In the genomic region with DNA sequence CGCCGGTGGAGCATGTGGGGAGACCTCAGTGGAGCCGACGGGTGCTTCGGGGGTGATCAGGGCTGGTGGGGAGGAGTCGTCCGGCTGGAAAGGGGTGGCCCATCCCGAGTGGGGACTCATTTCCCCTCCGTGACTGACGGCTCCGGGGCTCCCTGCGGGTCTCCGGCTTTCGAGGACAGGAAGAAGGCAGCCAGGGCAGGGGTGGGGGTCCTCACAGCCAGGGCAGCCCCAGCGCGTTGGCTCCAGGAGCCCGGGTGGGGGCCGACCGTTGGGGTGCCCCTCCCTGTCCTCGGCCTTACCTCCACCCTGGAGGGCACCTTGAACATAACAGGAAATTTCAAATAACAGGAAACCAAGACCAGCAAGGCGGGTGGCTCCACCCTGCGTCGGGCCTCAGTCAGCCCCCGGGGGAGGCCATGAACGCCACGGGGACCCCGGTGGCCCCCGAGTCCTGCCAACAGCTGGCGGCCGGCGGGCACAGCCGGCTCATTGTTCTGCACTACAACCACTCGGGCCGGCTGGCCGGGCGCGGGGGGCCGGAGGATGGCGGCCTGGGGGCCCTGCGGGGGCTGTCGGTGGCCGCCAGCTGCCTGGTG, we compare ENCODE assay signal across 9 cellular contexts. TPM values are rescaled to one million over a fixed set of nuclear protein-coding genes. Genes with fewer than 3 reads are reported as not detected.
DNase-seq lines count a peak whose midpoint lies in the region; ATAC-seq and TF ChIP-seq lines count a peak whose summit lies in the region.
"Had no signal": no experiment of that assay in that cellular context is flagged by ENCODE, and none has a peak within 500 bp of the region (broad histone marks: within the 10 kb centered on the region; RNA-seq: fewer than 3 reads in every experiment).

A gene with protein sequence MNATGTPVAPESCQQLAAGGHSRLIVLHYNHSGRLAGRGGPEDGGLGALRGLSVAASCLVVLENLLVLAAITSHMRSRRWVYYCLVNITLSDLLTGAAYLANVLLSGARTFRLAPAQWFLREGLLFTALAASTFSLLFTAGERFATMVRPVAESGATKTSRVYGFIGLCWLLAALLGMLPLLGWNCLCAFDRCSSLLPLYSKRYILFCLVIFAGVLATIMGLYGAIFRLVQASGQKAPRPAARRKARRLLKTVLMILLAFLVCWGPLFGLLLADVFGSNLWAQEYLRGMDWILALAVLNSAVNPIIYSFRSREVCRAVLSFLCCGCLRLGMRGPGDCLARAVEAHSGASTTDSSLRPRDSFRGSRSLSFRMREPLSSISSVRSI (plus strand): TSS at position 393 of the 596 bp plus-strand sequence. CDS start 24 bp downstream, at position 417.

- DNase-seq in CD4-positive, alpha-beta memory T cell, result peak; percentile 76 to 83 (median 80)
- peak; percentile 82 for DNase-seq in activated CD8-positive, alpha-beta T cell treated with anti-CD3 and anti-CD28 coated beads for 36 hours
- DNase-seq in right cardiac atrium (peak in 1 of 3 donors; percentile 63), lower leg skin (ENCODE audit: low spot score in 2 of 2) (no peak), NCI-H446 treated with DMSO at 0.1 percent for 48 hours (lab: John Stamatoyannopoulos, UW) (no peak), mesothelial cell of epicardium (ENCODE audit: low spot score in 2 of 2, unreplicated experiment in 2 of 2) (no peak)
- DNase-seq in stimulated activated naive CD4-positive, alpha-beta T cell treated with Interleukin-2 at 50 U/mL for 16 hours (lab: John Stamatoyannopoulos, UW), result peak; percentile 52

- H3K9me3 Mint-ChIP-seq in CD4-positive, alpha-beta memory T cell, result peaks cover 0 to 2% (median 0%) of the 10 kb centered on the region in 8 donors
- no peaks in the 10 kb centered on the region for H3K9me3 Mint-ChIP-seq in activated CD8-positive, alpha-beta T cell treated with anti-CD3 and anti-CD28 coated beads for 36 hours
- H3K9me3 Mint-ChIP-seq in mesothelial cell of epicardium, result no peaks in the 10 kb centered on the region

- TF ChIP-seq CTCF in activated CD8-positive, alpha-beta T cell treated with anti-CD3 and anti-CD28 coated beads for 36 hours (IDR thresholded peaks at IDR 0.05), result no peak
- TF ChIP-seq CTCF in lower leg skin (IDR thresholded peaks at IDR 0.05), result no peak
- no peak for TF ChIP-seq CTCF in mesothelial cell of epicardium (IDR thresholded peaks at IDR 0.05; ENCODE audit: unreplicated experiment)

- no peaks in the 10 kb centered on the region for H3K27me3 Mint-ChIP-seq in CD4-positive, alpha-beta memory T cell
- no peaks in the 10 kb centered on the region for H3K27me3 Mint-ChIP-seq in activated CD8-positive, alpha-beta T cell treated with anti-CD3 and anti-CD28 coated beads for 36 hours
- H3K27me3 Mint-ChIP-seq in mesothelial cell of epicardium (ENCODE audit: low read depth), result no peaks in the 10 kb centered on the region

- POLR2A ChIA-PET in CD4-positive, alpha-beta memory T cell (lab: Charles Lee; ENCODE audit: partially characterized antibody), result interaction anchor here (0.7 to 2.1 kb wide), 7 partner anchors 9 to 228 kb away, joined by 3 to 12 read pairs (median 4); no protein-coding TSS in a partner anchor
- POLR2A ChIA-PET in activated CD8-positive, alpha-beta T cell treated with anti-CD3 and anti-CD28 coated beads for 36 hours (lab: Charles Lee), result interaction anchor here (1.4 to 1.7 kb wide), 2 partner anchors 23 to 121 kb away, joined by 3 to 5 read pairs; no protein-coding TSS in a partner anchor

- no peaks in the 10 kb centered on the region for H3K27me3 ChIP-seq in CD4-positive, alpha-beta memory T cell (ENCODE audit: insufficient read depth, low read length)
- no peaks in the 10 kb centered on the region for H3K27me3 ChIP-seq in right cardiac atrium (ENCODE audit: control insufficient read depth, insufficient read depth)
- H3K27me3 ChIP-seq: adrenal gland had no signal

- CTCF ChIA-PET in CD4-positive, alpha-beta memory T cell (lab: Charles Lee; ENCODE audit: partially characterized antibody), result interaction anchor here (1.5 to 1.6 kb wide), 2 partner anchors 50 to 228 kb away, joined by 5 to 7 read pairs; no protein-coding TSS in a partner anchor
- CTCF ChIA-PET in activated CD8-positive, alpha-beta T cell treated with anti-CD3 and anti-CD28 coated beads for 36 hours (lab: Charles Lee), result interaction anchor here (1.3 kb wide), 1 partner anchor 228 kb away, joined by 3 read pairs; no protein-coding TSS in a partner anchor

- peak; percentile 48 for ATAC-seq in HG03280 (IDR thresholded peaks at IDR 0.05; ENCODE audit: unreplicated experiment)
- ATAC-seq in activated CD8-positive, alpha-beta T cell treated with anti-CD3 and anti-CD28 coated beads for 36 hours, result peak; percentile 75
- peak; percentile 25 to 49 for ATAC-seq in right cardiac atrium

- 59% methylated on average over 42 of the region's 42 CpGs for WGBS in right cardiac atrium
- WGBS in lower leg skin, 2 donors, result 58 to 68% methylated on average over 34 to 41 of the region's 42 CpGs

- peaks cover 21 to 27% of the 10 kb centered on the region in 2 donors for H3K36me3 Mint-ChIP-seq in CD4-positive, alpha-beta memory T cell
- peaks cover 30% of the 10 kb centered on the region for H3K36me3 Mint-ChIP-seq in activated CD8-positive, alpha-beta T cell treated with anti-CD3 and anti-CD28 coated beads for 36 hours (ENCODE audit: low read depth)
- H3K36me3 Mint-ChIP-seq in mesothelial cell of epicardium, result no peaks in the 10 kb centered on the region

- peaks cover 41% of the 10 kb centered on the region for H3K4me1 ChIP-seq in CD4-positive, alpha-beta memory T cell (ENCODE audit: insufficient read depth, low read length)
- no peaks in the 10 kb centered on the region for H3K4me1 ChIP-seq in right cardiac atrium (ENCODE audit: control insufficient read depth, insufficient read depth, low read length)
- H3K4me1 ChIP-seq: adrenal gland had no signal

- H3K36me3 ChIP-seq in CD4-positive, alpha-beta memory T cell (ENCODE audit: insufficient read depth, low read length), result peaks cover 16% of the 10 kb centered on the region
- H3K36me3 ChIP-seq: adrenal gland had no signal

- H3K9me3 ChIP-seq in CD4-positive, alpha-beta memory T cell (ENCODE audit: control insufficient read depth in 1 of 2, low read length in 2 of 2), result no peaks in the 10 kb centered on the region
- H3K9me3 ChIP-seq in right cardiac atrium (ENCODE audit: control insufficient read depth, low read length), result no peaks in the 10 kb centered on the region
- H3K9me3 ChIP-seq: adrenal gland had no signal

- intact Hi-C loops in CD4-positive, alpha-beta memory T cell (cut with micrococcal nuclease), result loop anchor here (2.0 to 5.0 kb wide), 2 partner anchors 16 to 46 kb away; no protein-coding TSS in a partner anchor
- intact Hi-C loops in activated CD8-positive, alpha-beta T cell treated with anti-CD3 and anti-CD28 coated beads for 36 hours (cut with micrococcal nuclease), result no loop called here
- intact Hi-C loops in right cardiac atrium (cut with DNase I) (no loop called here), lower leg skin (cut with DNase I; ENCODE audit: low total_unique reads) (no loop called here)

- TF ChIP-seq POLR2A in lower leg skin (IDR thresholded peaks at IDR 0.05), result no peak

- peak within 1 kb of the TSS; percentile 90 to 98 for H3K4me3 ChIP-seq in CD4-positive, alpha-beta memory T cell (ENCODE audit: low read length in 2 of 2)
- H3K4me3 ChIP-seq in right cardiac atrium (ENCODE audit: low read length), result no peak within 1 kb of the TSS
- H3K4me3 ChIP-seq in lower leg skin (ENCODE audit: low read depth, poor library complexity, severe bottlenecking), result no peak within 1 kb of the TSS
- H3K4me3 ChIP-seq: adrenal gland had no signal

- peak within 1 kb of the TSS; percentile 96 to 100 (median 99) for H3K4me3 Mint-ChIP-seq in CD4-positive, alpha-beta memory T cell
- H3K4me3 Mint-ChIP-seq in activated CD8-positive, alpha-beta T cell treated with anti-CD3 and anti-CD28 coated beads for 36 hours, result peak within 1 kb of the TSS; percentile 89
- no peak within 1 kb of the TSS for H3K4me3 Mint-ChIP-seq in mesothelial cell of epicardium

- H3K27ac ChIP-seq in CD4-positive, alpha-beta memory T cell (ENCODE audit: low read depth, low read length), result peak within 1 kb of the TSS; percentile 86
- no peak within 1 kb of the TSS for H3K27ac ChIP-seq in right cardiac atrium (ENCODE audit: low read length)

- H3K4me1 Mint-ChIP-seq in CD4-positive, alpha-beta memory T cell, result peaks cover 17 to 50% (median 24%) of the 10 kb centered on the region in 4 donors
- H3K4me1 Mint-ChIP-seq in activated CD8-positive, alpha-beta T cell treated with anti-CD3 and anti-CD28 coated beads for 36 hours (ENCODE audit: low read depth), result peaks cover 28% of the 10 kb centered on the region
- no peaks in the 10 kb centered on the region for H3K4me1 Mint-ChIP-seq in mesothelial cell of epicardium

- H3K27ac Mint-ChIP-seq in CD4-positive, alpha-beta memory T cell, result peak within 1 kb of the TSS; percentile 93 to 99 (median 95)
- peak within 1 kb of the TSS; percentile 95 for H3K27ac Mint-ChIP-seq in activated CD8-positive, alpha-beta T cell treated with anti-CD3 and anti-CD28 coated beads for 36 hours
- no peak within 1 kb of the TSS for H3K27ac Mint-ChIP-seq in mesothelial cell of epicardium

RNA-seq across cellular contexts. Expression of the gene that starts here (rescaled TPM):
- total RNA-seq in CD4-positive, alpha-beta memory T cell, result 100 to 1,000 TPM; 231 to 235 TPM
- 100 to 1,000 TPM; 448 to 503 TPM for polyA plus RNA-seq in CD4-positive, alpha-beta memory T cell
- total RNA-seq in activated CD8-positive, alpha-beta T cell treated with anti-CD3 and anti-CD28 coated beads for 36 hours, result 10 to 100 TPM; 48.5 to 51.9 TPM
- total RNA-seq in right cardiac atrium (under 1 TPM; 0.33 to 0.96 (median 0.74) TPM), lower leg skin (1 to 10 TPM in 2 of 4 donors, under 1 TPM in 1, not detected in 1; 0.19 to 3.4 (median 2.2) TPM), mesothelial cell of epicardium (not detected in 3 replicates)
- 0.97 TPM for polyA plus RNA-seq in right cardiac atrium

Comparison
In these comparisons a context has a peak if more than half of its experiments do, and no peak if none do; other contexts are left out.
1. RNA of the gene that starts here (total RNA-seq): 231 to 235 TPM in CD4-positive, alpha-beta memory T cell and 48.5 to 51.9 TPM in activated CD8-positive, alpha-beta T cell treated with anti-CD3 and anti-CD28 coated beads for 36 hours; 0.19 to 3.4 TPM in lower leg skin, 0.33 to 0.96 TPM in right cardiac atrium and not detected in mesothelial cell of epicardium; every median in the first group is over 10 times any median in the second.
2. RNA of the gene that starts here (total RNA-seq): 231 to 235 TPM in CD4-positive, alpha-beta memory T cell; 48.5 to 51.9 TPM in activated CD8-positive, alpha-beta T cell treated with anti-CD3 and anti-CD28 coated beads for 36 hours; every median in the first group is over 4 times any median in the second.
3. RNA of the gene that starts here (polyA plus RNA-seq): 448 to 503 TPM in CD4-positive, alpha-beta memory T cell; 0.97 TPM in right cardiac atrium (single experiment); every median in the first group is over 100 times any median in the second.
4. Peak in ATAC-seq in right cardiac atrium; RNA of the gene not detected or under 1 TPM.
5. DNase-seq: peak in CD4-positive, alpha-beta memory T cell (5 of 5), activated CD8-positive, alpha-beta T cell treated with anti-CD3 and anti-CD28 coated beads for 36 hours (single experiment) and stimulated activated naive CD4-positive, alpha-beta T cell treated with Interleukin-2 at 50 U/mL for 16 hours (single experiment); none in lower leg skin (0 of 2), NCI-H446 treated with DMSO at 0.1 percent for 48 hours (single experiment) and mesothelial cell of epicardium (0 of 2).
6. H3K4me3 ChIP-seq: peak in CD4-positive, alpha-beta memory T cell (2 of 2); none in right cardiac atrium (single experiment) and lower leg skin (single experiment).
7. Peak in every context shown above with its lines, with median percentiles within 50 percentile points of each other: ATAC-seq.